ENCODE assay signal across 19 cellular contexts in the genomic region with DNA sequence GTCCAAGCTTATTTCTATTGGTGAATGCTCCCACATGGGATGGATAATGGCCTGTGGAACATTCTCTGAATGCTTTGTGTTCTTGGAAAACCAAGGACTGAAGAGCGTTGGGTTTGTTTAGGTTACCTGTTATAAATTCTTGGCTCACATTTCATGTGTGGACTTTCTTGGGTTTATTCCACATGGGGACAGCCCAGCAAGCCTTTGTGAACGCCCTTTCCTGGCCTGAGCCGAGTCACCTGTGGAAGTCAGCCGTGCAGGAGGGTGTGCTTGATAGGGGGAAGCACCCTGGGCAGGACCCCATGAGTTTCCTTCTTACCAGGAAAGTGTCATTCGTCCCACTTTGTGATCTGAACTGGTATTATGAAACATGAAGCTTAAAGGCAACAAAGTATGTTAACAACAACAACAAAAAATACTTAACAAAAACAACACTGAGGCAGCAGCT. TPM values are rescaled to one million over a fixed set of nuclear protein-coding genes. Genes with fewer than 3 reads are reported as not detected.
DNase-seq lines count a peak whose midpoint lies in the region; ATAC-seq, FAIRE-seq and TF ChIP-seq lines count a peak whose summit lies in the region.
"Had no signal": no experiment of that assay in that cellular context is flagged by ENCODE, and none has a peak within 500 bp of the region (broad histone marks: within the 10 kb centered on the region; RNA-seq: fewer than 3 reads in every experiment).

No MANE protein-coding gene starts in this region.

- no peak for FAIRE-seq in kidney (lab: Jason Lieb, UNC)
- FAIRE-seq: HTR-8/SVneo had no signal

- 78 to 83% (median 83%) methylated on average over 5 of the region's 5 CpGs for WGBS in heart left ventricle, 4 donors

- TF ChIP-seq POLR2A in heart left ventricle (IDR thresholded peaks at IDR 0.05) (no peak), vagina (IDR thresholded peaks at IDR 0.05) (no peak)

- H3K27me3 ChIP-seq in right atrium auricular region (no peaks in the 10 kb centered on the region), heart left ventricle (no peaks in the 10 kb centered on the region), rectal smooth muscle tissue (ENCODE audit: control insufficient read depth, insufficient read depth, low read length) (peaks cover 2% of the 10 kb centered on the region), vagina (no peaks in the 10 kb centered on the region)

- peak; percentile 49 for DNase-seq in right atrium auricular region (ENCODE audit: low spot score)
- no peak for DNase-seq in heart left ventricle
- peak; percentile 81 for DNase-seq in kidney
- no peak for DNase-seq in vagina (ENCODE audit: extremely low spot score in 2 of 2)
- no peak for DNase-seq in NCI-H2081 (lab: John Stamatoyannopoulos, UW)
- no peak for DNase-seq in NCI-H345 treated with DMSO at 0.1 percent for 48 hours (lab: John Stamatoyannopoulos, UW; ENCODE audit: unreplicated experiment)
- no peak for DNase-seq in hippocampal formation (lab: John Stamatoyannopoulos, UW)
- DNase-seq: activated naive CD8-positive, alpha-beta T cell treated with anti-CD3 and anti-CD28 coated beads for 36 hours; activated T-cell treated with anti-CD3 and anti-CD28 coated beads for 4 hours; DMS153; effector memory CD4-positive, alpha-beta T cell; NCI-H226; stimulated activated CD4-positive, alpha-beta T cell treated with anti-CD3 and anti-CD28 coated beads, Interleukin-4, amount 100 ng/mL, for 4 hours; stimulated activated CD8-positive, alpha-beta memory T cell treated with anti-CD3 and anti-CD28 coated beads, Interleukin-4, amount 100 ng/mL, for 48 hours had no signal

- H3K4me3 ChIP-seq in right atrium auricular region: no peak overlapping the region
- H3K4me3 ChIP-seq in heart left ventricle: no peak overlapping the region
- H3K4me3 ChIP-seq in kidney (ENCODE audit: low read length in 2 of 2): no peak overlapping the region
- H3K4me3 ChIP-seq in rectal smooth muscle tissue (ENCODE audit: low read length): no peak overlapping the region
- no peak overlapping the region for H3K4me3 ChIP-seq in vagina
- H3K4me3 ChIP-seq: BLaER1, HAP-1, hepatocyte had no signal

- peaks cover 0 to 12% of the 10 kb centered on the region in 2 donors for H3K4me1 ChIP-seq in right atrium auricular region
- peaks cover 0 to 71% (median 9%) of the 10 kb centered on the region in 12 donors for H3K4me1 ChIP-seq in heart left ventricle
- peaks cover 0 to 16% of the 10 kb centered on the region in 2 donors for H3K4me1 ChIP-seq in kidney (ENCODE audit: control insufficient read depth in 1 of 2, insufficient read depth in 1 of 2, low read depth in 1 of 2, low read length in 2 of 2)
- H3K4me1 ChIP-seq in rectal smooth muscle tissue (ENCODE audit: control insufficient read depth, insufficient read depth, low read length): peaks cover 16% of the 10 kb centered on the region
- peaks cover 40% of the 10 kb centered on the region for H3K4me1 ChIP-seq in vagina

- H3K27ac ChIP-seq in right atrium auricular region (no peak overlapping the region), heart left ventricle (peak overlapping the region in 1 of 12 donors; percentile 95), kidney (ENCODE audit: low read depth in 2 of 2, low read length in 2 of 2) (no peak overlapping the region), rectal smooth muscle tissue (ENCODE audit: low read depth, low read length) (peak overlapping the region; percentile 19), vagina (peak overlapping the region; percentile 96)
- H3K27ac ChIP-seq: BLaER1, hepatocyte had no signal

- intact Hi-C loops in heart left ventricle (cut with DNase I): loop anchor here in 2 of 10 donors (5.0 to 10.0 kb wide), 2 partner anchors 53 to 60 kb away; no protein-coding TSS in a partner anchor
- intact Hi-C loops in kidney (cut with DNase I): no loop called here
- intact Hi-C loops in vagina (cut with DNase I): no loop called here

- no peak overlapping the region for H3K9ac ChIP-seq in kidney (ENCODE audit: low read length in 2 of 2)
- no peak overlapping the region for H3K9ac ChIP-seq in rectal smooth muscle tissue (ENCODE audit: low read length)
- H3K9ac ChIP-seq: BLaER1 had no signal

- H3K9me3 ChIP-seq in right atrium auricular region: no peaks in the 10 kb centered on the region
- no peaks in the 10 kb centered on the region for H3K9me3 ChIP-seq in heart left ventricle
- H3K9me3 ChIP-seq in kidney (ENCODE audit: control insufficient read depth in 1 of 2, low read length in 2 of 2): no peaks in the 10 kb centered on the region
- H3K9me3 ChIP-seq in vagina: no peaks in the 10 kb centered on the region
- H3K9me3 ChIP-seq: BLaER1, HAP-1 had no signal

- ATAC-seq in heart left ventricle: no peak

- H3K36me3 ChIP-seq in right atrium auricular region: no peaks in the 10 kb centered on the region
- H3K36me3 ChIP-seq in heart left ventricle: no peaks in the 10 kb centered on the region
- H3K36me3 ChIP-seq in kidney (ENCODE audit: control insufficient read depth in 1 of 2, insufficient read depth in 2 of 2, low read length in 2 of 2): no peaks in the 10 kb centered on the region
- H3K36me3 ChIP-seq in rectal smooth muscle tissue (ENCODE audit: control insufficient read depth, insufficient read depth, low read length): no peaks in the 10 kb centered on the region
- no peaks in the 10 kb centered on the region for H3K36me3 ChIP-seq in vagina
- H3K36me3 ChIP-seq: BLaER1, HAP-1 had no signal

- no peak for TF ChIP-seq CTCF in right atrium auricular region (IDR thresholded peaks at IDR 0.05)
- no peak for TF ChIP-seq CTCF in heart left ventricle (IDR thresholded peaks at IDR 0.05)
- no peak for TF ChIP-seq CTCF in kidney (IDR thresholded peaks at IDR 0.05; ENCODE audit: borderline replicate concordance, extremely low read depth, insufficient read depth)
- TF ChIP-seq CTCF in vagina (IDR thresholded peaks at IDR 0.05): no peak

RNA-seq across cellular contexts. Expression of a gene that starts 4.1 kb away (rescaled TPM):
- 10 to 100 TPM in 1 of 2 donors, 1 to 10 TPM in 1; 9.9 to 29.2 TPM for total RNA-seq in right atrium auricular region
- 10 to 100 TPM in 8 of 9 donors, 1 to 10 TPM in 1; 8.6 to 67.7 (median 15.4) TPM for total RNA-seq in heart left ventricle
- polyA plus RNA-seq in heart left ventricle: 1 to 10 TPM; 3.2 to 9.4 TPM
- 77.1 TPM for total RNA-seq in kidney
- 17.3 TPM for polyA plus RNA-seq in kidney (ENCODE audit: insufficient read depth, low read depth, low replicate concordance)
- total RNA-seq in vagina: 26.0 TPM

Comparison
In these comparisons a context has a peak if more than half of its experiments do, and no peak if none do; other contexts are left out.
1. DNase-seq: peak in right atrium auricular region (single experiment) and kidney (single experiment); none in heart left ventricle (0 of 5), vagina (0 of 2), NCI-H2081 (0 of 2), NCI-H345 treated with DMSO at 0.1 percent for 48 hours (single experiment) and hippocampal formation (0 of 2).
2. H3K27ac ChIP-seq: peak in rectal smooth muscle tissue (single experiment) and vagina (single experiment); none in right atrium auricular region (0 of 2) and kidney (0 of 2).